1 cellular context compared by ENCODE assay signal in the genomic region with DNA sequence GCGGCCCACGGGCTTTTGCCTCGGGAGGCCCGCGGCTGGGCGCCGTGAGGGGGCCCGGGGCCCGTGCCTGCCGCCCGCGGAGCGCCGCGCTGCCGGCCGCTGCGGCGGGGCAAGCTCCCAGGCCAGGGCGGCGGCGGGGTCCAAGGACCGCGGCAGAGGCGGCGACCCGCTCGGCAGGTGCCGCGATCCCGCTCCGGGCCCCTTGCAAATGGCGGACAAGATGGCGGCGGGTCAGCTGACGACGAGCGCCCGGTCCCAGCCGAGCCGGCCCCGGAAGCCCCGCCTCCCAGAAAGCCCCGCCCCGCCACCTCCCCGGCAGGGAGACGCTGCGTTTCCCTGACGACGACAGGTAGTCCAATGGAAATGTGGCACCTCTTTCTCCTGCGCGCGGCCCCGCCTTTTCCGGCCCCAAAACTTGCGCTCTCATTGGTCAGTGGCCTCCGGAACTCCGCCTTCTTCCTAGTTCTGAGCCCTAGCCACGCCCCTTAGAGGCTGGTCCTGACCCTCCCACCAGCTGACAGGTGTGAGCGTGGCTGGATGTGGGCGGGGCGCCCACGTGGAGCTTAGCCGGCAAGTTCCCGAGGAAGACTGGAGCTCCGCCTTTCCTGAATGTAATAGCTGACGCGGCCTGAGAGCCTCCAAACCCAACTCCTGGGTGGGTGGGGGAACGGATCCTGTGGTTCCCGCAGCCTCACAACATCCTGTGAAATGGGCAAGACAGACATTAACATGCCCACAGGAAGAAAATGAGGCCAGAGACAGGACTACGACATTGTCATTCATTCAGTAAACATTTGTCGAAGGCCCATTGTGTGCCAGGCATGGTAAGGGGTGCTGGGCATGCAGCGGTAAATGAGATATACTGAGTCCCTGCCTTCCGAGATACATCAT.
A peak's percentile ranks its signal among the peaks of the same experiment; 100 is the strongest.
TF ChIP-seq lines count a peak whose summit lies in the region.

A gene (minus strand): TSS at position 228 of the 891 bp plus-strand sequence. CDS start 232 bp downstream, outside the sequence.

TF ChIP-seq in GM12878, 131 proteins besides CTCF, POLR2A, EP300 and RAD21 (continued from another document and continues in another):
- no peak for TF ChIP-seq ZZZ3 (IDR thresholded peaks at IDR 0.05; ENCODE audit: control insufficient read depth, insufficient read length, low read depth)
- TF ChIP-seq, protein P1, sequence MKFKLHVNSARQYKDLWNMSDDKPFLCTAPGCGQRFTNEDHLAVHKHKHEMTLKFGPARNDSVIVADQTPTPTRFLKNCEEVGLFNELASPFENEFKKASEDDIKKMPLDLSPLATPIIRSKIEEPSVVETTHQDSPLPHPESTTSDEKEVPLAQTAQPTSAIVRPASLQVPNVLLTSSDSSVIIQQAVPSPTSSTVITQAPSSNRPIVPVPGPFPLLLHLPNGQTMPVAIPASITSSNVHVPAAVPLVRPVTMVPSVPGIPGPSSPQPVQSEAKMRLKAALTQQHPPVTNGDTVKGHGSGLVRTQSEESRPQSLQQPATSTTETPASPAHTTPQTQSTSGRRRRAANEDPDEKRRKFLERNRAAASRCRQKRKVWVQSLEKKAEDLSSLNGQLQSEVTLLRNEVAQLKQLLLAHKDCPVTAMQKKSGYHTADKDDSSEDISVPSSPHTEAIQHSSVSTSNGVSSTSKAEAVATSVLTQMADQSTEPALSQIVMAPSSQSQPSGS (IDR thresholded peaks at IDR 0.05; ENCODE audit: low read length), result no peak
- peak; percentile 88 for TF ChIP-seq RAD51 (IDR thresholded peaks at IDR 0.05)
- TF ChIP-seq, protein P2, sequence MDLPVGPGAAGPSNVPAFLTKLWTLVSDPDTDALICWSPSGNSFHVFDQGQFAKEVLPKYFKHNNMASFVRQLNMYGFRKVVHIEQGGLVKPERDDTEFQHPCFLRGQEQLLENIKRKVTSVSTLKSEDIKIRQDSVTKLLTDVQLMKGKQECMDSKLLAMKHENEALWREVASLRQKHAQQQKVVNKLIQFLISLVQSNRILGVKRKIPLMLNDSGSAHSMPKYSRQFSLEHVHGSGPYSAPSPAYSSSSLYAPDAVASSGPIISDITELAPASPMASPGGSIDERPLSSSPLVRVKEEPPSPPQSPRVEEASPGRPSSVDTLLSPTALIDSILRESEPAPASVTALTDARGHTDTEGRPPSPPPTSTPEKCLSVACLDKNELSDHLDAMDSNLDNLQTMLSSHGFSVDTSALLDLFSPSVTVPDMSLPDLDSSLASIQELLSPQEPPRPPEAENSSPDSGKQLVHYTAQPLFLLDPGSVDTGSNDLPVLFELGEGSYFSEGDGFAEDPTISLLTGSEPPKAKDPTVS (IDR thresholded peaks at IDR 0.05; ENCODE audit: low read depth, low read length), result no peak
- no peak for TF ChIP-seq HDAC2 (IDR thresholded peaks at IDR 0.05)
- no peak for TF ChIP-seq HDAC6 (IDR thresholded peaks at IDR 0.05; ENCODE audit: unreplicated experiment)
- TF ChIP-seq, protein P3, sequence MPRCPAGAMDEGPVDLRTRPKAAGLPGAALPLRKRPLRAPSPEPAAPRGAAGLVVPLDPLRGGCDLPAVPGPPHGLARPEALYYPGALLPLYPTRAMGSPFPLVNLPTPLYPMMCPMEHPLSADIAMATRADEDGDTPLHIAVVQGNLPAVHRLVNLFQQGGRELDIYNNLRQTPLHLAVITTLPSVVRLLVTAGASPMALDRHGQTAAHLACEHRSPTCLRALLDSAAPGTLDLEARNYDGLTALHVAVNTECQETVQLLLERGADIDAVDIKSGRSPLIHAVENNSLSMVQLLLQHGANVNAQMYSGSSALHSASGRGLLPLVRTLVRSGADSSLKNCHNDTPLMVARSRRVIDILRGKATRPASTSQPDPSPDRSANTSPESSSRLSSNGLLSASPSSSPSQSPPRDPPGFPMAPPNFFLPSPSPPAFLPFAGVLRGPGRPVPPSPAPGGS (IDR thresholded peaks at IDR 0.05; ENCODE audit: borderline replicate concordance, insufficient read depth, low read depth, low read length, poor library complexity, severe bottlenecking), result no peak
- TF ChIP-seq EGR1 (IDR thresholded peaks at IDR 0.05; ENCODE audit: borderline replicate concordance in 1 of 2, low read depth in 2 of 2, low read length in 2 of 2), result peak in 1 of 2 experiments; percentile 66; a peak in 1 of 3 replicates
- TF ChIP-seq, protein P4, sequence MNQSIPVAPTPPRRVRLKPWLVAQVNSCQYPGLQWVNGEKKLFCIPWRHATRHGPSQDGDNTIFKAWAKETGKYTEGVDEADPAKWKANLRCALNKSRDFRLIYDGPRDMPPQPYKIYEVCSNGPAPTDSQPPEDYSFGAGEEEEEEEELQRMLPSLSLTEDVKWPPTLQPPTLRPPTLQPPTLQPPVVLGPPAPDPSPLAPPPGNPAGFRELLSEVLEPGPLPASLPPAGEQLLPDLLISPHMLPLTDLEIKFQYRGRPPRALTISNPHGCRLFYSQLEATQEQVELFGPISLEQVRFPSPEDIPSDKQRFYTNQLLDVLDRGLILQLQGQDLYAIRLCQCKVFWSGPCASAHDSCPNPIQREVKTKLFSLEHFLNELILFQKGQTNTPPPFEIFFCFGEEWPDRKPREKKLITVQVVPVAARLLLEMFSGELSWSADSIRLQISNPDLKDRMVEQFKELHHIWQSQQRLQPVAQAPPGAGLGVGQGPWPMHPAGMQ (IDR thresholded peaks at IDR 0.05; ENCODE audit: borderline replicate concordance), result no peak
- TF ChIP-seq BMI1 (IDR thresholded peaks at IDR 0.05; ENCODE audit: borderline replicate concordance), result peak; percentile 95
- no peak for TF ChIP-seq ESRRA (IDR thresholded peaks at IDR 0.05; ENCODE audit: low read length)
- TF ChIP-seq NR2C2 (IDR thresholded peaks at IDR 0.05; ENCODE audit: borderline replicate concordance, control insufficient read depth, insufficient read length, low read depth), result no peak
- peak; percentile 97 for TF ChIP-seq YY1 (IDR thresholded peaks at IDR 0.05; ENCODE audit: low read depth, low read length)
- no peak for TF ChIP-seq YBX1 (IDR thresholded peaks at IDR 0.05)
- no peak for TF ChIP-seq NBN (IDR thresholded peaks at IDR 0.05)
- TF ChIP-seq, protein P5, sequence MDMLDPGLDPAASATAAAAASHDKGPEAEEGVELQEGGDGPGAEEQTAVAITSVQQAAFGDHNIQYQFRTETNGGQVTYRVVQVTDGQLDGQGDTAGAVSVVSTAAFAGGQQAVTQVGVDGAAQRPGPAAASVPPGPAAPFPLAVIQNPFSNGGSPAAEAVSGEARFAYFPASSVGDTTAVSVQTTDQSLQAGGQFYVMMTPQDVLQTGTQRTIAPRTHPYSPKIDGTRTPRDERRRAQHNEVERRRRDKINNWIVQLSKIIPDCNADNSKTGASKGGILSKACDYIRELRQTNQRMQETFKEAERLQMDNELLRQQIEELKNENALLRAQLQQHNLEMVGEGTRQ (IDR thresholded peaks at IDR 0.05; ENCODE audit: borderline replicate concordance, low read depth, low read length), result peak; percentile 16
- TF ChIP-seq GABPA (IDR thresholded peaks at IDR 0.05; ENCODE audit: low read depth), result peak; percentile 84
- TF ChIP-seq SMAD5 (IDR thresholded peaks at IDR 0.05; ENCODE audit: low read depth), result no peak
- TF ChIP-seq, protein P6, sequence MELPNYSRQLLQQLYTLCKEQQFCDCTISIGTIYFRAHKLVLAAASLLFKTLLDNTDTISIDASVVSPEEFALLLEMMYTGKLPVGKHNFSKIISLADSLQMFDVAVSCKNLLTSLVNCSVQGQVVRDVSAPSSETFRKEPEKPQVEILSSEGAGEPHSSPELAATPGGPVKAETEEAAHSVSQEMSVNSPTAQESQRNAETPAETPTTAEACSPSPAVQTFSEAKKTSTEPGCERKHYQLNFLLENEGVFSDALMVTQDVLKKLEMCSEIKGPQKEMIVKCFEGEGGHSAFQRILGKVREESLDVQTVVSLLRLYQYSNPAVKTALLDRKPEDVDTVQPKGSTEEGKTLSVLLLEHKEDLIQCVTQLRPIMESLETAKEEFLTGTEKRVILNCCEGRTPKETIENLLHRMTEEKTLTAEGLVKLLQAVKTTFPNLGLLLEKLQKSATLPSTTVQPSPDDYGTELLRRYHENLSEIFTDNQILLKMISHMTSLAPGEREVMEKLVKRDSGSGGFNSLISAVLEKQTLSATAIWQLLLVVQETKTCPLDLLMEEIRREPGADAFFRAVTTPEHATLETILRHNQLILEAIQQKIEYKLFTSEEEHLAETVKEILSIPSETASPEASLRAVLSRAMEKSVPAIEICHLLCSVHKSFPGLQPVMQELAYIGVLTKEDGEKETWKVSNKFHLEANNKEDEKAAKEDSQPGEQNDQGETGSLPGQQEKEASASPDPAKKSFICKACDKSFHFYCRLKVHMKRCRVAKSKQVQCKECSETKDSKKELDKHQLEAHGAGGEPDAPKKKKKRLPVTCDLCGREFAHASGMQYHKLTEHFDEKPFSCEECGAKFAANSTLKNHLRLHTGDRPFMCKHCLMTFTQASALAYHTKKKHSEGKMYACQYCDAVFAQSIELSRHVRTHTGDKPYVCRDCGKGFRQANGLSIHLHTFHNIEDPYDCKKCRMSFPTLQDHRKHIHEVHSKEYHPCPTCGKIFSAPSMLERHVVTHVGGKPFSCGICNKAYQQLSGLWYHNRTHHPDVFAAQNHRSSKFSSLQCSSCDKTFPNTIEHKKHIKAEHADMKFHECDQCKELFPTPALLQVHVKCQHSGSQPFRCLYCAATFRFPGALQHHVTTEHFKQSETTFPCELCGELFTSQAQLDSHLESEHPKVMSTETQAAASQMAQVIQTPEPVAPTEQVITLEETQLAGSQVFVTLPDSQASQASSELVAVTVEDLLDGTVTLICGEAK (IDR thresholded peaks at IDR 0.05; ENCODE audit: borderline replicate concordance), result peak; percentile 87; the same call in 1 of the 2 replicates
- no peak for TF ChIP-seq SIX5 (IDR thresholded peaks at IDR 0.05; ENCODE audit: low read depth, low read length, severe bottlenecking)
- TF ChIP-seq RB1 (IDR thresholded peaks at IDR 0.05; ENCODE audit: borderline replicate concordance), result no peak
- TF ChIP-seq, protein P7, sequence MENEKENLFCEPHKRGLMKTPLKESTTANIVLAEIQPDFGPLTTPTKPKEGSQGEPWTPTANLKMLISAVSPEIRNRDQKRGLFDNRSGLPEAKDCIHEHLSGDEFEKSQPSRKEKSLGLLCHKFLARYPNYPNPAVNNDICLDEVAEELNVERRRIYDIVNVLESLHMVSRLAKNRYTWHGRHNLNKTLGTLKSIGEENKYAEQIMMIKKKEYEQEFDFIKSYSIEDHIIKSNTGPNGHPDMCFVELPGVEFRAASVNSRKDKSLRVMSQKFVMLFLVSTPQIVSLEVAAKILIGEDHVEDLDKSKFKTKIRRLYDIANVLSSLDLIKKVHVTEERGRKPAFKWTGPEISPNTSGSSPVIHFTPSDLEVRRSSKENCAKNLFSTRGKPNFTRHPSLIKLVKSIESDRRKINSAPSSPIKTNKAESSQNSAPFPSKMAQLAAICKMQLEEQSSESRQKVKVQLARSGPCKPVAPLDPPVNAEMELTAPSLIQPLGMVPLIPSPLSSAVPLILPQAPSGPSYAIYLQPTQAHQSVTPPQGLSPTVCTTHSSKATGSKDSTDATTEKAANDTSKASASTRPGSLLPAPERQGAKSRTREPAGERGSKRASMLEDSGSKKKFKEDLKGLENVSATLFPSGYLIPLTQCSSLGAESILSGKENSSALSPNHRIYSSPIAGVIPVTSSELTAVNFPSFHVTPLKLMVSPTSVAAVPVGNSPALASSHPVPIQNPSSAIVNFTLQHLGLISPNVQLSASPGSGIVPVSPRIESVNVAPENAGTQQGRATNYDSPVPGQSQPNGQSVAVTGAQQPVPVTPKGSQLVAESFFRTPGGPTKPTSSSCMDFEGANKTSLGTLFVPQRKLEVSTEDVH (IDR thresholded peaks at IDR 0.05; ENCODE audit: low read depth, partially characterized antibody), result no peak
- no peak for TF ChIP-seq CBFB (IDR thresholded peaks at IDR 0.05; ENCODE audit: low read depth)
- TF ChIP-seq MTA3 (IDR thresholded peaks at IDR 0.05; ENCODE audit: borderline replicate concordance, low read length), result no peak
- TF ChIP-seq PML (IDR thresholded peaks at IDR 0.05; ENCODE audit: low read length), result no peak
- no peak for TF ChIP-seq NFYA (IDR thresholded peaks at IDR 0.05; ENCODE audit: borderline replicate concordance, low read depth, low read length)
- no peak for TF ChIP-seq MEF2A (IDR thresholded peaks at IDR 0.05; ENCODE audit: insufficient read depth, low read depth, low read length)
- TF ChIP-seq, protein P8, sequence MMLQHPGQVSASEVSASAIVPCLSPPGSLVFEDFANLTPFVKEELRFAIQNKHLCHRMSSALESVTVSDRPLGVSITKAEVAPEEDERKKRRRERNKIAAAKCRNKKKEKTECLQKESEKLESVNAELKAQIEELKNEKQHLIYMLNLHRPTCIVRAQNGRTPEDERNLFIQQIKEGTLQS (IDR thresholded peaks at IDR 0.05; ENCODE audit: borderline replicate concordance, extremely low read depth, low read depth, low read length), result peak; percentile 38; the same call in 1 of the 2 replicates
- TF ChIP-seq POLR2AphosphoS5 (IDR thresholded peaks at IDR 0.05; ENCODE audit: low read length), result peak; percentile 40; the same call in 1 of the 2 replicates
- TF ChIP-seq LARP7 (IDR thresholded peaks at IDR 0.05), result peak; percentile 43; the same call in 1 of the 2 replicates
- TF ChIP-seq JUNB (IDR thresholded peaks at IDR 0.05), result no peak
- TF ChIP-seq ZNF622 (IDR thresholded peaks at IDR 0.05), result no peak
- TF ChIP-seq RBBP5 (conservative IDR thresholded peaks at IDR 0.05), result no peak
- TF ChIP-seq CBX3 (IDR thresholded peaks at IDR 0.05; ENCODE audit: borderline replicate concordance, low read depth), result no peak
- TF ChIP-seq, protein P9, sequence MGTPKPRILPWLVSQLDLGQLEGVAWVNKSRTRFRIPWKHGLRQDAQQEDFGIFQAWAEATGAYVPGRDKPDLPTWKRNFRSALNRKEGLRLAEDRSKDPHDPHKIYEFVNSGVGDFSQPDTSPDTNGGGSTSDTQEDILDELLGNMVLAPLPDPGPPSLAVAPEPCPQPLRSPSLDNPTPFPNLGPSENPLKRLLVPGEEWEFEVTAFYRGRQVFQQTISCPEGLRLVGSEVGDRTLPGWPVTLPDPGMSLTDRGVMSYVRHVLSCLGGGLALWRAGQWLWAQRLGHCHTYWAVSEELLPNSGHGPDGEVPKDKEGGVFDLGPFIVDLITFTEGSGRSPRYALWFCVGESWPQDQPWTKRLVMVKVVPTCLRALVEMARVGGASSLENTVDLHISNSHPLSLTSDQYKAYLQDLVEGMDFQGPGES (IDR thresholded peaks at IDR 0.05), result 0 out of 2 replicates have a peak, but pooled peaks have one; percentile 60
- no peak for TF ChIP-seq ASH2L (IDR thresholded peaks at IDR 0.05; ENCODE audit: borderline replicate concordance, low read depth)
- no peak for TF ChIP-seq SUZ12 (IDR thresholded peaks at IDR 0.05; ENCODE audit: unreplicated experiment)
- no peak for TF ChIP-seq BRCA1 (IDR thresholded peaks at IDR 0.05; ENCODE audit: low read depth, low read length)
- peak; percentile 17 for TF ChIP-seq KLF5 (IDR thresholded peaks at IDR 0.05; ENCODE audit: partially characterized antibody)
- no peak for TF ChIP-seq PAX8 (IDR thresholded peaks at IDR 0.05)
- no peak for TF ChIP-seq ZBED1 (IDR thresholded peaks at IDR 0.05; ENCODE audit: borderline replicate concordance)
- TF ChIP-seq BACH1 (IDR thresholded peaks at IDR 0.05; ENCODE audit: borderline replicate concordance), result peak; percentile 76
- TF ChIP-seq SMAD1 (IDR thresholded peaks at IDR 0.05; ENCODE audit: low read depth, partially characterized antibody), result no peak
- no peak for TF ChIP-seq FOXM1 (IDR thresholded peaks at IDR 0.05; ENCODE audit: low read depth, low read length)
- TF ChIP-seq MYB (IDR thresholded peaks at IDR 0.05; ENCODE audit: borderline replicate concordance, low read depth, low read length), result no peak
- TF ChIP-seq STAT1 (conservative IDR thresholded peaks at IDR 0.05), result no peak
- TF ChIP-seq BHLHE40 (IDR thresholded peaks at IDR 0.05; ENCODE audit: borderline replicate concordance in 1 of 2, low read depth in 2 of 2, low read length in 1 of 2), result peak in 1 of 2 experiments; percentile 82; a peak in 3 of 4 replicates
- TF ChIP-seq TCF12 (IDR thresholded peaks at IDR 0.05; ENCODE audit: low read depth, low read length), result peak; percentile 66
- TF ChIP-seq ZSCAN29 (IDR thresholded peaks at IDR 0.05), result 0 out of 2 replicates have a peak, but pooled peaks have one; percentile 31
- no peak for TF ChIP-seq SREBF2 (IDR thresholded peaks at IDR 0.05; ENCODE audit: low read length)
- peak; percentile 53; the same call in 1 of the 2 replicates for TF ChIP-seq RUNX3 (IDR thresholded peaks at IDR 0.05; ENCODE audit: low read length)
